ENCODE assay signal across 8 cellular contexts in the genomic region with DNA sequence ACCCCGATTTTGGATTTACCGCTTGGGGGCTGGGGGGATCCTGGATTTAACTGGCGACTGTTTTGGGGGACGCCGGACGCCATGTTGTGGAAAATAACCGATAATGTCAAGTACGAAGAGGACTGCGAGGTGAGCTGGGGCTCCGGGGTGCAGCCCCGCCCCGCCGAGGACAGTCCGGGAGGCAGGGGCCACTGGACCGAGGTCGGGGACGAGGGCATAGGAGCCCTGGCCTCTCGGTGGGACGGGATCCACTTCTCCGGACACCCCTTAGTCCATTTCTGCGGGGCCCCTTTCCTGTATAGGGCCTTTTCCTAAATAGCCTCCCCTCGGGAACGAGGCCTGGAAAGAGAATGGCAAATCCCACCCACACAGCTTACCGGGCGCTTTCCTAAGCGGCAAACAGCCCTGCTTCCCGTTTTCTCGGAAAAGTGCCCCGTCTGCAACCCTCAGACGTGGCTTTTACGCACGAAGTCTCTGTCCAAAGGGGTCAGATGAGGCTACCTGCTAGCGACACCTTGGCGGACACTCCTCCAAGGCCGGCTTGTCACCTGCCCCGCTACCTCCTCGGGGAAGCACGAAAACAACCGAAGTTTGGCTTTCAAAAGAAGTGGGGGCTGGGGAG. TPM values are rescaled to one million over a fixed set of nuclear protein-coding genes. Genes with fewer than 3 reads are reported as not detected.
A peak's percentile ranks its signal among the peaks of the same experiment; 100 is the strongest.
DNase-seq lines count a peak whose midpoint lies in the region; ATAC-seq, FAIRE-seq and TF ChIP-seq lines count a peak whose summit lies in the region.

No MANE protein-coding gene starts in this region.

- H3K27me3 ChIP-seq in MG63 (peaks cover 3% of the 10 kb centered on the region; the same call in 1 of the 2 replicates), esophagus (ENCODE audit: control insufficient read depth in 1 of 2, insufficient read depth in 2 of 2, low read length in 2 of 2) (peaks cover 0 to 6% of the 10 kb centered on the region in 2 donors), prostate gland (replicated peaks; ENCODE audit: insufficient read depth) (peaks cover 3% of the 10 kb centered on the region), BE2C (peaks cover 93% of the 10 kb centered on the region)

- no peak for ATAC-seq in HG03442 (IDR thresholded peaks at IDR 0.05; ENCODE audit: unreplicated experiment)

- H3K36me3 ChIP-seq in MG63: no peaks in the 10 kb centered on the region
- H3K36me3 ChIP-seq in esophagus (ENCODE audit: control insufficient read depth in 2 of 2, insufficient read depth in 2 of 2, low read length in 1 of 2): peaks cover 0 to 6% of the 10 kb centered on the region in 2 donors
- no peaks in the 10 kb centered on the region for H3K36me3 ChIP-seq in prostate gland
- H3K36me3 ChIP-seq in BE2C: no peaks in the 10 kb centered on the region

- TF ChIP-seq POLR2A in prostate gland (IDR thresholded peaks at IDR 0.05) (no peak), GM12891 (IDR thresholded peaks at IDR 0.05; ENCODE audit: low read depth, low read length) (no peak)

- H3K4me3 ChIP-seq in MG63: peak overlapping the region; percentile 60
- H3K4me3 ChIP-seq in esophagus (ENCODE audit: low read depth in 1 of 2, low read length in 2 of 2): peak overlapping the region; percentile 81 to 85
- H3K4me3 ChIP-seq in prostate gland: peak overlapping the region; percentile 58 to 74
- no peak overlapping the region for H3K4me3 ChIP-seq in BE2C (ENCODE audit: low read depth, low read length)

- intact Hi-C loops in prostate gland (cut with DNase I): no loop called here

- FAIRE-seq in GM12891 (lab: Jason Lieb, UNC): no peak

- DNase-seq in Daoy (ENCODE audit: low read depth): peak; percentile 18
- peak; percentile 21 for DNase-seq in MG63
- DNase-seq in prostate gland (ENCODE audit: low spot score): peak; percentile 17
- no peak for DNase-seq in BE2C
- no peak for DNase-seq in retina
- DNase-seq in GM12891 (ENCODE audit: insufficient read length, low spot score): no peak

- no peak for TF ChIP-seq CTCF in prostate gland (IDR thresholded peaks at IDR 0.05)
- TF ChIP-seq CTCF in BE2C (IDR thresholded peaks at IDR 0.05; ENCODE audit: low read depth, low read length): no peak

- H3K4me1 ChIP-seq in esophagus (ENCODE audit: control insufficient read depth in 2 of 2, insufficient read depth in 2 of 2, low read length in 1 of 2) (peaks cover 10 to 13% of the 10 kb centered on the region in 2 donors), prostate gland (replicated peaks) (no peaks in the 10 kb centered on the region), BE2C (no peaks in the 10 kb centered on the region)

- no peaks in the 10 kb centered on the region for H3K9me3 ChIP-seq in MG63
- no peaks in the 10 kb centered on the region for H3K9me3 ChIP-seq in esophagus (ENCODE audit: control insufficient read depth in 2 of 2, insufficient read depth in 1 of 2, low read depth in 1 of 2, low read length in 1 of 2)
- H3K9me3 ChIP-seq in prostate gland: no peaks in the 10 kb centered on the region
- no peaks in the 10 kb centered on the region for H3K9me3 ChIP-seq in BE2C

- H3K27ac ChIP-seq in esophagus (ENCODE audit: low read depth in 2 of 2, low read length in 1 of 2) (peak overlapping the region; percentile 91 to 95), prostate gland (peak overlapping the region; percentile 85 to 91)

- 1% methylated on average over 38 to 39 of the region's 39 CpGs for WGBS in esophagus, 2 donors
- under 1% methylated on average over 37 of the region's 39 CpGs for WGBS in prostate gland

TF ChIP-seq in GM12891, 5 proteins besides CTCF, POLR2A, EP300 and RAD21:
- TF ChIP-seq POU2F2 (IDR thresholded peaks at IDR 0.05; ENCODE audit: low read depth, low read length): no peak
- TF ChIP-seq PAX5 (IDR thresholded peaks at IDR 0.05; ENCODE audit: insufficient read depth, low read length, severe bottlenecking): no peak
- TF ChIP-seq POLR2AphosphoS5 (IDR thresholded peaks at IDR 0.05; ENCODE audit: low read depth, low read length): no peak
- no peak for TF ChIP-seq SPI1 (IDR thresholded peaks at IDR 0.05; ENCODE audit: low read depth, low read length)
- no peak for TF ChIP-seq TAF1 (IDR thresholded peaks at IDR 0.05; ENCODE audit: low read depth, low read length)

RNA-seq across cellular contexts. Expression of gene TFAP2C, which starts 0.5 kb away (rescaled TPM):
- 4.5 and 7.7 TPM in 2 replicates for total RNA-seq in Daoy (2014; rRNA removed; shearing (Covaris generic))
- 1.6 and 2.6 TPM in 2 replicates for total RNA-seq in MG63 (2014; rRNA removed; shearing (Covaris generic); ENCODE audit: low replicate concordance)
- polyA plus RNA-seq in esophagus: 10 to 100 TPM; 18.3 to 18.6 TPM
- total RNA-seq in prostate gland: 10 to 100 TPM in 1 of 2 donors, 1 to 10 TPM in 1; 9.4 to 22.4 TPM
- polyA plus RNA-seq in BE2C (2012; ENCODE audit: insufficient read depth, insufficient read length, low read depth): not detected
- polyA plus RNA-seq in GM12891 (2012; ENCODE audit: low read depth, missing spikeins): not detected

Comparison
In these comparisons a context has a peak if more than half of its experiments do, and no peak if none do; other contexts are left out.
1. DNase-seq: peak in Daoy (single experiment), MG63 (single experiment) and prostate gland (single experiment); none in BE2C (single experiment), retina (single experiment) and GM12891 (single experiment).